In genomic region chr14:103847439-103847953, GRCh38 we compare ENCODE assay signal across 8 cellular contexts. TPM values are rescaled to one million over a fixed set of nuclear protein-coding genes. Genes with fewer than 3 reads are reported as not detected.
DNase-seq lines count a peak whose midpoint lies in the region; ATAC-seq and TF ChIP-seq lines count a peak whose summit lies in the region.

A gene with protein sequence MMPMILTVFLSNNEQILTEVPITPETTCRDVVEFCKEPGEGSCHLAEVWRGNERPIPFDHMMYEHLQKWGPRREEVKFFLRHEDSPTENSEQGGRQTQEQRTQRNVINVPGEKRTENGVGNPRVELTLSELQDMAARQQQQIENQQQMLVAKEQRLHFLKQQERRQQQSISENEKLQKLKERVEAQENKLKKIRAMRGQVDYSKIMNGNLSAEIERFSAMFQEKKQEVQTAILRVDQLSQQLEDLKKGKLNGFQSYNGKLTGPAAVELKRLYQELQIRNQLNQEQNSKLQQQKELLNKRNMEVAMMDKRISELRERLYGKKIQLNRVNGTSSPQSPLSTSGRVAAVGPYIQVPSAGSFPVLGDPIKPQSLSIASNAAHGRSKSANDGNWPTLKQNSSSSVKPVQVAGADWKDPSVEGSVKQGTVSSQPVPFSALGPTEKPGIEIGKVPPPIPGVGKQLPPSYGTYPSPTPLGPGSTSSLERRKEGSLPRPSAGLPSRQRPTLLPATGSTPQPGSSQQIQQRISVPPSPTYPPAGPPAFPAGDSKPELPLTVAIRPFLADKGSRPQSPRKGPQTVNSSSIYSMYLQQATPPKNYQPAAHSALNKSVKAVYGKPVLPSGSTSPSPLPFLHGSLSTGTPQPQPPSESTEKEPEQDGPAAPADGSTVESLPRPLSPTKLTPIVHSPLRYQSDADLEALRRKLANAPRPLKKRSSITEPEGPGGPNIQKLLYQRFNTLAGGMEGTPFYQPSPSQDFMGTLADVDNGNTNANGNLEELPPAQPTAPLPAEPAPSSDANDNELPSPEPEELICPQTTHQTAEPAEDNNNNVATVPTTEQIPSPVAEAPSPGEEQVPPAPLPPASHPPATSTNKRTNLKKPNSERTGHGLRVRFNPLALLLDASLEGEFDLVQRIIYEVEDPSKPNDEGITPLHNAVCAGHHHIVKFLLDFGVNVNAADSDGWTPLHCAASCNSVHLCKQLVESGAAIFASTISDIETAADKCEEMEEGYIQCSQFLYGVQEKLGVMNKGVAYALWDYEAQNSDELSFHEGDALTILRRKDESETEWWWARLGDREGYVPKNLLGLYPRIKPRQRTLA (minus strand): TSS chr14:103847575. CDS start chr14:103847307, 268 bp downstream.

- ATAC-seq in HG03175 (IDR thresholded peaks at IDR 0.05; ENCODE audit: unreplicated experiment), result peak; percentile 94

- intact Hi-C loops in activated CD4-positive, alpha-beta T cell treated with anti-CD3 and anti-CD28 coated beads, Interleukin-2, amount 10 ng/mL, durations not matched to agents 24 days and 14 days (cut with micrococcal nuclease), result loop anchor here (2.0 to 5.0 kb wide), 3 partner anchors 25 to 133 kb away; partner anchors contain the start of genes XRCC3 and ZFYVE21

- peaks cover 29% of the 10 kb centered on the region for H3K27me3 Mint-ChIP-seq in activated CD4-positive, alpha-beta T cell treated with anti-CD3 and anti-CD28 coated beads, Interleukin-2, amount 10 ng/mL, durations not matched to agents 24 days and 14 days

- H3K4me3 Mint-ChIP-seq in activated CD4-positive, alpha-beta T cell treated with anti-CD3 and anti-CD28 coated beads, Interleukin-2, amount 10 ng/mL, durations not matched to agents 24 days and 14 days, result peak within 1 kb of the TSS; percentile 80

- in situ Hi-C loops in GM18951 (cut with MboI; ENCODE audit: low sequenced_read_pairs, unreplicated experiment), result no loop called here

- peak within 1 kb of the TSS; percentile 1 for H3K27ac Mint-ChIP-seq in activated CD4-positive, alpha-beta T cell treated with anti-CD3 and anti-CD28 coated beads, Interleukin-2, amount 10 ng/mL, durations not matched to agents 24 days and 14 days

- no peaks in the 10 kb centered on the region for H3K9me3 Mint-ChIP-seq in activated CD4-positive, alpha-beta T cell treated with anti-CD3 and anti-CD28 coated beads, Interleukin-2, amount 10 ng/mL, durations not matched to agents 24 days and 14 days

- H3K4me1 Mint-ChIP-seq in activated CD4-positive, alpha-beta T cell treated with anti-CD3 and anti-CD28 coated beads, Interleukin-2, amount 10 ng/mL, durations not matched to agents 24 days and 14 days, result peaks cover 13% of the 10 kb centered on the region

- H3K27ac ChIP-seq in coronary artery, result peak within 1 kb of the TSS; percentile 54 to 91

- no peaks in the 10 kb centered on the region for H3K36me3 Mint-ChIP-seq in activated CD4-positive, alpha-beta T cell treated with anti-CD3 and anti-CD28 coated beads, Interleukin-2, amount 10 ng/mL, durations not matched to agents 24 days and 14 days (ENCODE audit: low read depth)

- no peak for TF ChIP-seq CTCF in coronary artery (IDR thresholded peaks at IDR 0.05)

- DNase-seq in AG08396 (ENCODE audit: low spot score), result peak; percentile 99
- DNase-seq in NCI-H510A (lab: John Stamatoyannopoulos, UW), result peak; percentile 59
- DNase-seq in activated CD4-positive, alpha-beta T cell treated with anti-CD3 and anti-CD28 coated beads, Interleukin-2, amount 10 ng/mL, durations not matched to agents 24 days and 14 days, result peak; percentile 97
- DNase-seq in coronary artery (ENCODE audit: low spot score), result no peak
- DNase-seq in left kidney (ENCODE audit: low read depth, low spot score), result peak; percentile 97
- DNase-seq in stimulated activated CD4-positive, alpha-beta T cell treated with anti-CD3 and anti-CD28 coated beads, Interleukin-1b, Interleukin-23, amount 100 ng/mL, for 4 hours (ENCODE audit: low read depth in 2 of 2), result peak; percentile 96 to 98

- peak within 1 kb of the TSS; percentile 89 for H3K4me3 ChIP-seq in coronary artery

- TF ChIP-seq POLR2A in GM18951 (IDR thresholded peaks at IDR 0.05; ENCODE audit: extremely low read depth, insufficient read depth, insufficient read length), result peak; percentile 73

RNA-seq across cellular contexts. Expression of the gene that starts here (rescaled TPM):
- 8.6 and 8.8 TPM in 2 replicates for total RNA-seq in activated CD4-positive, alpha-beta T cell treated with anti-CD3 and anti-CD28 coated beads, Interleukin-2, amount 10 ng/mL, durations not matched to agents 24 days and 14 days
